Comparison of ENCODE assay signal across 9 cellular contexts in genomic region chr1:209704584-209704983, GRCh38. TPM values are rescaled to one million over a fixed set of nuclear protein-coding genes. Genes with fewer than 3 reads are reported as not detected.
DNase-seq lines count a peak whose midpoint lies in the region; ATAC-seq and TF ChIP-seq lines count a peak whose summit lies in the region.
"Had no signal": no experiment of that assay in that cellular context is flagged by ENCODE, and none has a peak within 500 bp of the region (broad histone marks: within the 10 kb centered on the region; RNA-seq: fewer than 3 reads in every experiment).

HSD11B1 (plus strand) TSS chr1:209704846; CDS start chr1:209704943, 97 bp downstream.

- no peaks in the 10 kb centered on the region for H3K36me3 ChIP-seq in mucosa of descending colon (ENCODE audit: low read depth)

- H3K27ac ChIP-seq in CD4-positive, alpha-beta T cell (ENCODE audit: low read depth, low read length): no peak within 1 kb of the TSS

- DNase-seq in stimulated activated naive CD8-positive, alpha-beta T cell treated with anti-CD3 and anti-CD28 coated beads, Interleukin-15, Interleukin-2, amounts not matched to agents 100 U/mL and 50 U/mL, for 24 hours: no peak
- DNase-seq in mucosa of descending colon (peak; percentile 51 to 53 (median 53)), kidney tubule cell (ENCODE audit: low spot score) (no peak), NCI-H1436 (lab: John Stamatoyannopoulos, UW) (no peak)
- DNase-seq in CD4-positive, alpha-beta T cell: no peak
- DNase-seq: CD4-positive, CD25-positive, alpha-beta regulatory T cell had no signal

- intact Hi-C loops in dendritic cell treated with granulocyte-macrophage colony-stimulating factor and Interleukin-4, amounts not matched to agents 40 ng/mL and 50 ng/mL, for 4 days (cut with micrococcal nuclease): no loop called here
- intact Hi-C loops in mucosa of descending colon (cut with DNase I, micrococcal nuclease): no loop called here
- intact Hi-C loops in CD4-positive, alpha-beta T cell (cut with DNase I, micrococcal nuclease): no loop called here

- peak within 1 kb of the TSS; percentile 53 for H3K4me3 Mint-ChIP-seq in stimulated activated naive CD8-positive, alpha-beta T cell treated with anti-CD3 and anti-CD28 coated beads, Interleukin-15, Interleukin-2, amounts not matched to agents 100 ng/mL and 50 ng/mL, for 24 hours
- peak within 1 kb of the TSS; percentile 20 for H3K4me3 Mint-ChIP-seq in dendritic cell treated with granulocyte-macrophage colony-stimulating factor and Interleukin-4, amounts not matched to agents 40 ng/mL and 50 ng/mL, for 4 days
- no peak within 1 kb of the TSS for H3K4me3 Mint-ChIP-seq in CD4-positive, alpha-beta T cell
- H3K4me3 Mint-ChIP-seq: CD4-positive, CD25-positive, alpha-beta regulatory T cell had no signal

- peaks cover 4% of the 10 kb centered on the region for H3K9me3 Mint-ChIP-seq in stimulated activated naive CD8-positive, alpha-beta T cell treated with anti-CD3 and anti-CD28 coated beads, Interleukin-15, Interleukin-2, amounts not matched to agents 100 ng/mL and 50 ng/mL, for 24 hours
- peaks cover 15% of the 10 kb centered on the region for H3K9me3 Mint-ChIP-seq in dendritic cell treated with granulocyte-macrophage colony-stimulating factor and Interleukin-4, amounts not matched to agents 40 ng/mL and 50 ng/mL, for 4 days
- H3K9me3 Mint-ChIP-seq in CD4-positive, alpha-beta T cell: no peaks in the 10 kb centered on the region

- POLR2A ChIA-PET in CD4-positive, alpha-beta T cell (lab: Charles Lee): no interaction called here

- H3K4me3 ChIP-seq in mucosa of descending colon: no peak within 1 kb of the TSS

- no peaks in the 10 kb centered on the region for H3K9me3 ChIP-seq in mucosa of descending colon
- H3K9me3 ChIP-seq in CD4-positive, alpha-beta T cell (ENCODE audit: control insufficient read depth, low read length): no peaks in the 10 kb centered on the region

- no peaks in the 10 kb centered on the region for H3K4me1 ChIP-seq in mucosa of descending colon (ENCODE audit: low read depth)

- peak within 1 kb of the TSS; percentile 47 for H3K27ac Mint-ChIP-seq in stimulated activated naive CD8-positive, alpha-beta T cell treated with anti-CD3 and anti-CD28 coated beads, Interleukin-15, Interleukin-2, amounts not matched to agents 100 ng/mL and 50 ng/mL, for 24 hours
- H3K27ac Mint-ChIP-seq in dendritic cell treated with granulocyte-macrophage colony-stimulating factor and Interleukin-4, amounts not matched to agents 40 ng/mL and 50 ng/mL, for 4 days: peak within 1 kb of the TSS; percentile 57
- no peak within 1 kb of the TSS for H3K27ac Mint-ChIP-seq in CD4-positive, alpha-beta T cell
- H3K27ac Mint-ChIP-seq: CD4-positive, CD25-positive, alpha-beta regulatory T cell had no signal

- H3K4me1 Mint-ChIP-seq in stimulated activated naive CD8-positive, alpha-beta T cell treated with anti-CD3 and anti-CD28 coated beads, Interleukin-15, Interleukin-2, amounts not matched to agents 100 ng/mL and 50 ng/mL, for 24 hours (ENCODE audit: low read depth): peaks cover 52% of the 10 kb centered on the region
- peaks cover 83% of the 10 kb centered on the region for H3K4me1 Mint-ChIP-seq in dendritic cell treated with granulocyte-macrophage colony-stimulating factor and Interleukin-4, amounts not matched to agents 40 ng/mL and 50 ng/mL, for 4 days (ENCODE audit: low read depth)
- peaks cover 5% of the 10 kb centered on the region for H3K4me1 Mint-ChIP-seq in CD4-positive, alpha-beta T cell (ENCODE audit: low read depth)

- ATAC-seq in stimulated activated naive CD8-positive, alpha-beta T cell treated with anti-CD3 and anti-CD28 coated beads, Interleukin-15, Interleukin-2, amounts not matched to agents 100 U/mL and 50 U/mL, for 24 hours: no peak
- ATAC-seq in mucosa of descending colon: peak; percentile 69
- no peak for ATAC-seq in CD4-positive, alpha-beta T cell (ENCODE audit: poor library complexity)
- no peak for ATAC-seq in GM18861 (IDR thresholded peaks at IDR 0.05; ENCODE audit: unreplicated experiment)

- TF ChIP-seq CTCF in mucosa of descending colon (IDR thresholded peaks at IDR 0.05): no peak
- TF ChIP-seq CTCF in CD4-positive, alpha-beta T cell (IDR thresholded peaks at IDR 0.05): no peak

- H3K27me3 ChIP-seq in CD4-positive, alpha-beta T cell (ENCODE audit: control insufficient read depth, insufficient read depth, low read length): no peaks in the 10 kb centered on the region

- peaks cover 6% of the 10 kb centered on the region for H3K27me3 Mint-ChIP-seq in stimulated activated naive CD8-positive, alpha-beta T cell treated with anti-CD3 and anti-CD28 coated beads, Interleukin-15, Interleukin-2, amounts not matched to agents 100 ng/mL and 50 ng/mL, for 24 hours
- no peaks in the 10 kb centered on the region for H3K27me3 Mint-ChIP-seq in dendritic cell treated with granulocyte-macrophage colony-stimulating factor and Interleukin-4, amounts not matched to agents 40 ng/mL and 50 ng/mL, for 4 days
- no peaks in the 10 kb centered on the region for H3K27me3 Mint-ChIP-seq in CD4-positive, alpha-beta T cell
- H3K27me3 Mint-ChIP-seq: CD4-positive, CD25-positive, alpha-beta regulatory T cell had no signal

- peaks cover 8% of the 10 kb centered on the region for H3K36me3 Mint-ChIP-seq in stimulated activated naive CD8-positive, alpha-beta T cell treated with anti-CD3 and anti-CD28 coated beads, Interleukin-15, Interleukin-2, amounts not matched to agents 100 ng/mL and 50 ng/mL, for 24 hours (ENCODE audit: low read depth)
- H3K36me3 Mint-ChIP-seq in dendritic cell treated with granulocyte-macrophage colony-stimulating factor and Interleukin-4, amounts not matched to agents 40 ng/mL and 50 ng/mL, for 4 days (ENCODE audit: low read depth): peaks cover 23% of the 10 kb centered on the region
- H3K36me3 Mint-ChIP-seq in CD4-positive, alpha-beta T cell (ENCODE audit: low read depth): no peaks in the 10 kb centered on the region

- CTCF ChIA-PET in CD4-positive, alpha-beta T cell (lab: Charles Lee): no interaction called here

RNA-seq across cellular contexts. Expression of gene HSD11B1, which starts in this region (rescaled TPM):
- total RNA-seq in mucosa of descending colon: 1 to 10 TPM in 2 of 3 donors, not detected in 1; 2.8 to 5.7 TPM
- under 1 TPM in 1 of 2 experiments, not detected in 1; 0.33 TPM for total RNA-seq in CD4-positive, alpha-beta T cell

Comparison
In these comparisons a context has a peak if more than half of its experiments do, and no peak if none do; other contexts are left out.
1. DNase-seq: peak in mucosa of descending colon (3 of 3); none in stimulated activated naive CD8-positive, alpha-beta T cell treated with anti-CD3 and anti-CD28 coated beads, Interleukin-15, Interleukin-2, amounts not matched to agents 100 U/mL and 50 U/mL, for 24 hours (single experiment), kidney tubule cell (single experiment), CD4-positive, alpha-beta T cell (0 of 10) and NCI-H1436 (single experiment).